Comparison of ENCODE assay signal across 7 cellular contexts in genomic region chr3:42773409-42773751, GRCh38. TPM values are rescaled to one million over a fixed set of nuclear protein-coding genes. Genes with fewer than 3 reads are reported as not detected.
DNase-seq lines count a peak whose midpoint lies in the region; ATAC-seq, FAIRE-seq and TF ChIP-seq lines count a peak whose summit lies in the region.

No MANE protein-coding gene starts in this region.

- peak overlapping the region; percentile 81 to 88 for H3K27ac Mint-ChIP-seq in effector memory CD8-positive, alpha-beta T cell

- H3K27ac ChIP-seq in HL-60 (replicated peaks) (peak overlapping the region; percentile 76), ovary (no peak overlapping the region)

- H3K9me3 Mint-ChIP-seq in effector memory CD8-positive, alpha-beta T cell: peaks cover 0 to 2% of the 10 kb centered on the region in 2 donors

- TF ChIP-seq POLR2A in ovary (IDR thresholded peaks at IDR 0.05): no peak
- no peak for TF ChIP-seq POLR2A in GM12892 (IDR thresholded peaks at IDR 0.05; ENCODE audit: low read depth, low read length)

- WGBS in ovary, 3 donors: 2 to 5% (median 3%) methylated on average over 6 of the region's 6 CpGs

- H3K4me3 ChIP-seq in HL-60 (replicated peaks; ENCODE audit: insufficient read depth, low read length) (peak overlapping the region; percentile 51), ovary (peak overlapping the region; percentile 49)

- peak overlapping the region; percentile 84 to 88 for H3K4me3 Mint-ChIP-seq in effector memory CD8-positive, alpha-beta T cell

- H3K4me1 Mint-ChIP-seq in effector memory CD8-positive, alpha-beta T cell (ENCODE audit: low read depth in 2 of 2): peaks cover 9 to 11% of the 10 kb centered on the region in 2 donors

- no peak for FAIRE-seq in GM12892 (lab: Jason Lieb, UNC)

- no peaks in the 10 kb centered on the region for H3K27me3 Mint-ChIP-seq in effector memory CD8-positive, alpha-beta T cell

- intact Hi-C loops in ovary (cut with DNase I): no loop called here

- H3K36me3 Mint-ChIP-seq in effector memory CD8-positive, alpha-beta T cell (ENCODE audit: insufficient read depth): peaks cover 5% of the 10 kb centered on the region

- H3K27me3 ChIP-seq in HL-60 (ENCODE audit: insufficient read depth, poor library complexity, severe bottlenecking): no peaks in the 10 kb centered on the region
- no peaks in the 10 kb centered on the region for H3K27me3 ChIP-seq in ovary

- H3K36me3 ChIP-seq in ovary: no peaks in the 10 kb centered on the region

- peak; percentile 4 for ATAC-seq in GM19467 (IDR thresholded peaks at IDR 0.05; ENCODE audit: unreplicated experiment)
- ATAC-seq in effector memory CD8-positive, alpha-beta T cell (replicated peaks): peak; percentile 3

- H3K9me3 ChIP-seq in ovary: no peaks in the 10 kb centered on the region

- no peaks in the 10 kb centered on the region for H3K4me1 ChIP-seq in ovary (ENCODE audit: insufficient read depth)

- DNase-seq in HL-60 (ENCODE audit: low read depth in 1 of 2, low spot score in 1 of 2) (no peak), ovary (no peak), NOMO-1 treated with dmso at 0.1 percent for 144 hours (lab: John Stamatoyannopoulos, UW; ENCODE audit: unreplicated experiment) (no peak), GM12892 (ENCODE audit: insufficient read length) (no peak), NCI-H1694 treated with DMSO at 0.1 percent for 48 hours (lab: John Stamatoyannopoulos, UW) (no peak)
- no peak for DNase-seq in effector memory CD8-positive, alpha-beta T cell

- no peak for TF ChIP-seq EP300 in ovary (IDR thresholded peaks at IDR 0.05)

- TF ChIP-seq CTCF in HL-60 (IDR thresholded peaks at IDR 0.05; ENCODE audit: insufficient read depth, low read length) (no peak), ovary (IDR thresholded peaks at IDR 0.05) (no peak)

RNA-seq across cellular contexts. Expression of gene CCDC13, which starts 0.3 kb away (rescaled TPM):
- total RNA-seq in ovary: 1 to 10 TPM in 3 of 7 donors, under 1 TPM in 4; 0.24 to 5.7 (median 0.60) TPM
- 1 to 10 TPM in 1 of 2 donors, under 1 TPM in 1; 0.75 to 1.6 TPM for polyA plus RNA-seq in ovary
- 0.61 TPM for polyA plus RNA-seq in GM12892 (2012; ENCODE audit: missing spikeins)

RNA-seq across cellular contexts. Expression of gene HIGD1A, which starts 30.9 kb away (rescaled TPM):
- 10 to 100 TPM; 44.6 to 88.8 (median 65.4) TPM for total RNA-seq in ovary
- 100 to 1,000 TPM in 1 of 2 donors, 10 to 100 TPM in 1; 63.9 to 126 TPM for polyA plus RNA-seq in ovary
- 174 TPM for polyA plus RNA-seq in GM12892 (2012; ENCODE audit: missing spikeins)

RNA-seq across cellular contexts. Expression of gene ACKR2, which starts 35.9 kb away (rescaled TPM):
- 1 to 10 TPM in 4 of 7 donors, under 1 TPM in 3; 0.33 to 4.4 (median 1.0) TPM for total RNA-seq in ovary
- 1 to 10 TPM in 1 of 2 donors, under 1 TPM in 1; 0.82 to 2.7 TPM for polyA plus RNA-seq in ovary
- polyA plus RNA-seq in GM12892 (2012; ENCODE audit: missing spikeins): 0.32 TPM
